3 cellular contexts compared by ENCODE assay signal in the genomic region with DNA sequence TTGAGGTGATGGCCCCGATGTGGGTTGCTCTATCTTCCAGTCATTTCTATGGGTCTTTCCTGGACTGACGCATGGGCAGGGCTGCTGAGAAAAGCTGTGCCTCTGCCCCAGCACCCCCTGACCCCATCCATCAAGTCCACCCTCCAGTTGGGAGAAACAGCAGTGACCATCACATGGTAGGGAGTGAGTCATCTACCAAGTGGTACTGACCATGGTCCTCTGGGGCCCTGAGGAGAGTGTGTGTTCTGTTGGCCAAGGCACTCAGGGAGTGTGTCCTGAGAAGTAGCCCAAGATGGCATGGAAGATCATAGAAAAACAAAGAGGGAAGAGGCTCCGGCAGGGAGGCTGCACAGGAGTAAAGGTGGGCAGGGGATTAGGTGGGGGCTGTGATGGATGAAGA.
TF ChIP-seq lines count a peak whose summit lies in the region.

No MANE protein-coding gene starts in this region.

TF ChIP-seq in SK-N-SH, 30 proteins besides CTCF, POLR2A, EP300 and RAD21:
- TF ChIP-seq FOXM1 (IDR thresholded peaks at IDR 0.05; ENCODE audit: low read depth): no peak
- no peak for TF ChIP-seq YY1 (IDR thresholded peaks at IDR 0.05; ENCODE audit: low read depth)
- no peak for TF ChIP-seq JUND (IDR thresholded peaks at IDR 0.05)
- TF ChIP-seq, protein P1, sequence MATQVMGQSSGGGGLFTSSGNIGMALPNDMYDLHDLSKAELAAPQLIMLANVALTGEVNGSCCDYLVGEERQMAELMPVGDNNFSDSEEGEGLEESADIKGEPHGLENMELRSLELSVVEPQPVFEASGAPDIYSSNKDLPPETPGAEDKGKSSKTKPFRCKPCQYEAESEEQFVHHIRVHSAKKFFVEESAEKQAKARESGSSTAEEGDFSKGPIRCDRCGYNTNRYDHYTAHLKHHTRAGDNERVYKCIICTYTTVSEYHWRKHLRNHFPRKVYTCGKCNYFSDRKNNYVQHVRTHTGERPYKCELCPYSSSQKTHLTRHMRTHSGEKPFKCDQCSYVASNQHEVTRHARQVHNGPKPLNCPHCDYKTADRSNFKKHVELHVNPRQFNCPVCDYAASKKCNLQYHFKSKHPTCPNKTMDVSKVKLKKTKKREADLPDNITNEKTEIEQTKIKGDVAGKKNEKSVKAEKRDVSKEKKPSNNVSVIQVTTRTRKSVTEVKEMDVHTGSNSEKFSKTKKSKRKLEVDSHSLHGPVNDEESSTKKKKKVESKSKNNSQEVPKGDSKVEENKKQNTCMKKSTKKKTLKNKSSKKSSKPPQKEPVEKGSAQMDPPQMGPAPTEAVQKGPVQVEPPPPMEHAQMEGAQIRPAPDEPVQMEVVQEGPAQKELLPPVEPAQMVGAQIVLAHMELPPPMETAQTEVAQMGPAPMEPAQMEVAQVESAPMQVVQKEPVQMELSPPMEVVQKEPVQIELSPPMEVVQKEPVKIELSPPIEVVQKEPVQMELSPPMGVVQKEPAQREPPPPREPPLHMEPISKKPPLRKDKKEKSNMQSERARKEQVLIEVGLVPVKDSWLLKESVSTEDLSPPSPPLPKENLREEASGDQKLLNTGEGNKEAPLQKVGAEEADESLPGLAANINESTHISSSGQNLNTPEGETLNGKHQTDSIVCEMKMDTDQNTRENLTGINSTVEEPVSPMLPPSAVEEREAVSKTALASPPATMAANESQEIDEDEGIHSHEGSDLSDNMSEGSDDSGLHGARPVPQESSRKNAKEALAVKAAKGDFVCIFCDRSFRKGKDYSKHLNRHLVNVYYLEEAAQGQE (IDR thresholded peaks at IDR 0.05; ENCODE audit: low read depth, low read length): peak; percentile 83

TF ChIP-seq in SK-N-SH treated with all-trans-retinoic acid at 6 μM for 48 hours, 23 proteins besides CTCF, POLR2A, EP300 and RAD21:
- TF ChIP-seq ISL1 (CRISPR knock-in tag; IDR thresholded peaks at IDR 0.05) (no peak), RARB (CRISPR knock-in tag; IDR thresholded peaks at IDR 0.05) (no peak), ESRRG (CRISPR knock-in tag; IDR thresholded peaks at IDR 0.05) (no peak), SNAI2 (CRISPR knock-in tag; IDR thresholded peaks at IDR 0.05) (no peak), TCF4 (CRISPR knock-in tag; IDR thresholded peaks at IDR 0.05; ENCODE audit: borderline replicate concordance) (no peak), PPARA (CRISPR knock-in tag; IDR thresholded peaks at IDR 0.05; ENCODE audit: borderline replicate concordance) (no peak), ZFP3 (CRISPR knock-in tag; IDR thresholded peaks at IDR 0.05) (no peak), ZNF8 (CRISPR knock-in tag; IDR thresholded peaks at IDR 0.05) (no peak), TOX (CRISPR knock-in tag; IDR thresholded peaks at IDR 0.05; ENCODE audit: borderline replicate concordance) (no peak), OSR1 (CRISPR knock-in tag; IDR thresholded peaks at IDR 0.05) (no peak), ARNTL (CRISPR knock-in tag; IDR thresholded peaks at IDR 0.05; ENCODE audit: borderline replicate concordance, low read depth) (no peak), ZNF70 (CRISPR knock-in tag; IDR thresholded peaks at IDR 0.05) (no peak), ZFP30 (CRISPR knock-in tag; IDR thresholded peaks at IDR 0.05) (no peak), ZC3H10 (CRISPR knock-in tag; IDR thresholded peaks at IDR 0.05) (no peak), GLIS3 (CRISPR knock-in tag; IDR thresholded peaks at IDR 0.05) (no peak)
- TF ChIP-seq, protein P2, sequence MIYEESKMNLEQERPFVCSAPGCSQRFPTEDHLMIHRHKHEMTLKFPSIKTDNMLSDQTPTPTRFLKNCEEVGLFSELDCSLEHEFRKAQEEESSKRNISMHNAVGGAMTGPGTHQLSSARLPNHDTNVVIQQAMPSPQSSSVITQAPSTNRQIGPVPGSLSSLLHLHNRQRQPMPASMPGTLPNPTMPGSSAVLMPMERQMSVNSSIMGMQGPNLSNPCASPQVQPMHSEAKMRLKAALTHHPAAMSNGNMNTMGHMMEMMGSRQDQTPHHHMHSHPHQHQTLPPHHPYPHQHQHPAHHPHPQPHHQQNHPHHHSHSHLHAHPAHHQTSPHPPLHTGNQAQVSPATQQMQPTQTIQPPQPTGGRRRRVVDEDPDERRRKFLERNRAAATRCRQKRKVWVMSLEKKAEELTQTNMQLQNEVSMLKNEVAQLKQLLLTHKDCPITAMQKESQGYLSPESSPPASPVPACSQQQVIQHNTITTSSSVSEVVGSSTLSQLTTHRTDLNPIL (CRISPR knock-in tag; IDR thresholded peaks at IDR 0.05; ENCODE audit: low read depth): no peak
- TF ChIP-seq, protein P3, sequence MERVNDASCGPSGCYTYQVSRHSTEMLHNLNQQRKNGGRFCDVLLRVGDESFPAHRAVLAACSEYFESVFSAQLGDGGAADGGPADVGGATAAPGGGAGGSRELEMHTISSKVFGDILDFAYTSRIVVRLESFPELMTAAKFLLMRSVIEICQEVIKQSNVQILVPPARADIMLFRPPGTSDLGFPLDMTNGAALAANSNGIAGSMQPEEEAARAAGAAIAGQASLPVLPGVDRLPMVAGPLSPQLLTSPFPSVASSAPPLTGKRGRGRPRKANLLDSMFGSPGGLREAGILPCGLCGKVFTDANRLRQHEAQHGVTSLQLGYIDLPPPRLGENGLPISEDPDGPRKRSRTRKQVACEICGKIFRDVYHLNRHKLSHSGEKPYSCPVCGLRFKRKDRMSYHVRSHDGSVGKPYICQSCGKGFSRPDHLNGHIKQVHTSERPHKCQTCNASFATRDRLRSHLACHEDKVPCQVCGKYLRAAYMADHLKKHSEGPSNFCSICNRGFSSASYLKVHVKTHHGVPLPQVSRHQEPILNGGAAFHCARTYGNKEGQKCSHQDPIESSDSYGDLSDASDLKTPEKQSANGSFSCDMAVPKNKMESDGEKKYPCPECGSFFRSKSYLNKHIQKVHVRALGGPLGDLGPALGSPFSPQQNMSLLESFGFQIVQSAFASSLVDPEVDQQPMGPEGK (CRISPR knock-in tag; IDR thresholded peaks at IDR 0.05; ENCODE audit: borderline replicate concordance): no peak
- TF ChIP-seq, protein P4, sequence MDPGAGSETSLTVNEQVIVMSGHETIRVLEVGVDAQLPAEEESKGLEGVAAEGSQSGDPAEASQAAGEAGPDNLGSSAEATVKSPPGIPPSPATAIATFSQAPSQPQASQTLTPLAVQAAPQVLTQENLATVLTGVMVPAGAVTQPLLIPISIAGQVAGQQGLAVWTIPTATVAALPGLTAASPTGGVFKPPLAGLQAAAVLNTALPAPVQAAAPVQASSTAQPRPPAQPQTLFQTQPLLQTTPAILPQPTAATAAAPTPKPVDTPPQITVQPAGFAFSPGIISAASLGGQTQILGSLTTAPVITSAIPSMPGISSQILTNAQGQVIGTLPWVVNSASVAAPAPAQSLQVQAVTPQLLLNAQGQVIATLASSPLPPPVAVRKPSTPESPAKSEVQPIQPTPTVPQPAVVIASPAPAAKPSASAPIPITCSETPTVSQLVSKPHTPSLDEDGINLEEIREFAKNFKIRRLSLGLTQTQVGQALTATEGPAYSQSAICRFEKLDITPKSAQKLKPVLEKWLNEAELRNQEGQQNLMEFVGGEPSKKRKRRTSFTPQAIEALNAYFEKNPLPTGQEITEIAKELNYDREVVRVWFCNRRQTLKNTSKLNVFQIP (CRISPR knock-in tag; IDR thresholded peaks at IDR 0.05; ENCODE audit: borderline replicate concordance, low read depth): no peak
- TF ChIP-seq, protein P5, sequence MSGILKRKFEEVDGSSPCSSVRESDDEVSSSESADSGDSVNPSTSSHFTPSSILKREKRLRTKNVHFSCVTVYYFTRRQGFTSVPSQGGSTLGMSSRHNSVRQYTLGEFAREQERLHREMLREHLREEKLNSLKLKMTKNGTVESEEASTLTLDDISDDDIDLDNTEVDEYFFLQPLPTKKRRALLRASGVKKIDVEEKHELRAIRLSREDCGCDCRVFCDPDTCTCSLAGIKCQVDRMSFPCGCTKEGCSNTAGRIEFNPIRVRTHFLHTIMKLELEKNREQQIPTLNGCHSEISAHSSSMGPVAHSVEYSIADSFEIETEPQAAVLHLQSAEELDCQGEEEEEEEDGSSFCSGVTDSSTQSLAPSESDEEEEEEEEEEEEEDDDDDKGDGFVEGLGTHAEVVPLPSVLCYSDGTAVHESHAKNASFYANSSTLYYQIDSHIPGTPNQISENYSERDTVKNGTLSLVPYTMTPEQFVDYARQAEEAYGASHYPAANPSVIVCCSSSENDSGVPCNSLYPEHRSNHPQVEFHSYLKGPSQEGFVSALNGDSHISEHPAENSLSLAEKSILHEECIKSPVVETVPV (CRISPR knock-in tag; IDR thresholded peaks at IDR 0.05): no peak

TF ChIP-seq in endothelial cell of umbilical vein, 7 proteins besides CTCF, POLR2A, EP300 and RAD21:
- TF ChIP-seq MYC (IDR thresholded peaks at IDR 0.05; ENCODE audit: low read depth, low read length) (no peak), JUN (IDR thresholded peaks at IDR 0.05; ENCODE audit: borderline replicate concordance, insufficient read depth, insufficient read length, low read depth) (no peak), GATA2 (IDR thresholded peaks at IDR 0.05; ENCODE audit: insufficient read depth, insufficient read length, low read depth, low read length) (no peak), POLR2AphosphoS5 (IDR thresholded peaks at IDR 0.05; ENCODE audit: insufficient read depth, low read depth, low read length) (no peak), EZH2 (IDR thresholded peaks at IDR 0.05; ENCODE audit: borderline replicate concordance, low read depth, low read length, severe bottlenecking) (no peak), FOS (IDR thresholded peaks at IDR 0.05; ENCODE audit: borderline replicate concordance, insufficient read depth, low read length) (no peak)
- TF ChIP-seq, protein P6, sequence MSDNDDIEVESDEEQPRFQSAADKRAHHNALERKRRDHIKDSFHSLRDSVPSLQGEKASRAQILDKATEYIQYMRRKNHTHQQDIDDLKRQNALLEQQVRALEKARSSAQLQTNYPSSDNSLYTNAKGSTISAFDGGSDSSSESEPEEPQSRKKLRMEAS (IDR thresholded peaks at IDR 0.05; ENCODE audit: insufficient read depth, insufficient read length): no peak
